ENCODE assay signal across 23 cellular contexts in genomic region chr3:33273628-33274027, GRCh38.
"Had no signal": no experiment of that assay in that cellular context is flagged by ENCODE, and none has a peak within 500 bp of the region (broad histone marks: within the 10 kb centered on the region; RNA-seq: fewer than 3 reads in every experiment).

No MANE protein-coding gene starts in this region.

- DNase-seq: colonic mucosa; cortex of kidney; dorsolateral prefrontal cortex; effector CD4-positive, alpha-beta T cell; effector CD8-positive, alpha-beta T cell; effector memory CD4-positive, alpha-beta T cell; effector memory CD8-positive, alpha-beta T cell; endodermal cell; erythroblast; esophagus squamous epithelium; foreskin fibroblast; foreskin keratinocyte; foreskin melanocyte; gastrocnemius medialis; glutamatergic neuron; head of caudate nucleus; heart left ventricle; heart right ventricle had no signal

- H3K4me3 ChIP-seq: colonic mucosa, coronary artery, dorsolateral prefrontal cortex, esophagus muscularis mucosa, esophagus squamous epithelium, gastrocnemius medialis, gastroesophageal sphincter, heart left ventricle, heart right ventricle had no signal

- H3K27ac ChIP-seq: colonic mucosa, coronary artery, dorsolateral prefrontal cortex, epithelial cell of prostate, esophagus muscularis mucosa, esophagus squamous epithelium, foreskin keratinocyte, gastrocnemius medialis, gastroesophageal sphincter, heart left ventricle, heart right ventricle had no signal

- ATAC-seq: effector memory CD8-positive, alpha-beta T cell; esophagus mucosa; foreskin keratinocyte; gastrocnemius medialis; gastroesophageal sphincter; heart left ventricle; heart right ventricle had no signal

- H3K4me1 ChIP-seq: colonic mucosa, foreskin keratinocyte had no signal

- H3K36me3 ChIP-seq: colonic mucosa, esophagus muscularis mucosa, esophagus squamous epithelium, gastrocnemius medialis, gastroesophageal sphincter, heart left ventricle, heart right ventricle had no signal

- H3K27me3 ChIP-seq: esophagus muscularis mucosa, foreskin keratinocyte had no signal

- H3K9me3 ChIP-seq: colonic mucosa, esophagus muscularis mucosa, esophagus squamous epithelium, gastrocnemius medialis had no signal
